1 cellular context compared by ENCODE assay signal in the genomic region with DNA sequence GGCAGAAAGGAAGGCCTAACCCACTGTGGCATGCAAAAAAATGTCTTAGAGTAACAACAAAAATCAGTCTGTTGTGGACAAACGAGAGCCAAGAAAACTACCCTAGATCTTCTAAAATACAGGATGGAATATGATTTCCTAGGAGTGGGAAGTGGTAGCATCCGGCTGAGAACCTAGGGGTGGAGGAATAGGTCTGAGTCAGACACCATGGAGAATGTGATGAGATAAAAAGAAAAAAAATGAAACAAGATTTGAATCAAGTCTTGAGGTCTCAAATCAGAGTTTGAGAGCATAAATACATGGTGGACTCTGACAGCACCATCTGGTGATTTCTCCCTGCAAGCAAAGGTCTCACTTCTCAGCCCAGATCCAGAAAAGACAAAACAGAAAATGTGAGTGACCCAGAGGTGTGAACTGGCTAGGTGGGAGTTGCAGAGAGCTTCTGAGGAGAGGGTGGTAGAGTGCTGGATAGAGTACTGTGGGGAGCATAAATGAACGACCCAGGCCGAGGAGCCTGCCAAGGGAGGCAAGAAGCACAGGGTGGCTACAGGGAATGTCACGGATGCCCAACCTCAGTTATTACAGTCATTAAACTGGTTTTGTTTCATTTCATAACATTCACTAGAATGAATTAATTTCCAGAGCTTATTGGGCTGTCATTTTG.
TF ChIP-seq lines count a peak whose summit lies in the region.

No MANE protein-coding gene starts in this region.

TF ChIP-seq in IMR-90, 13 proteins besides CTCF, POLR2A, EP300 and RAD21:
- no peak for TF ChIP-seq ELK1 (IDR thresholded peaks at IDR 0.05; ENCODE audit: borderline replicate concordance, low read depth, low read length)
- TF ChIP-seq CEBPB (IDR thresholded peaks at IDR 0.05; ENCODE audit: low read depth, low read length), result no peak
- TF ChIP-seq RCOR1 (IDR thresholded peaks at IDR 0.05; ENCODE audit: insufficient replicate concordance, low read length), result no peak
- no peak for TF ChIP-seq CHD1 (IDR thresholded peaks at IDR 0.05; ENCODE audit: low read depth, low read length)
- no peak for TF ChIP-seq FOS (IDR thresholded peaks at IDR 0.05; ENCODE audit: low read depth, low read length)
- no peak for TF ChIP-seq RFX5 (IDR thresholded peaks at IDR 0.05; ENCODE audit: low read depth, low read length)
- TF ChIP-seq SMC3 (IDR thresholded peaks at IDR 0.05; ENCODE audit: low read depth, low read length), result no peak
- no peak for TF ChIP-seq MXI1 (IDR thresholded peaks at IDR 0.05; ENCODE audit: borderline replicate concordance, low read depth, low read length)
